ENCODE assay signal across 4 cellular contexts in the genomic region with DNA sequence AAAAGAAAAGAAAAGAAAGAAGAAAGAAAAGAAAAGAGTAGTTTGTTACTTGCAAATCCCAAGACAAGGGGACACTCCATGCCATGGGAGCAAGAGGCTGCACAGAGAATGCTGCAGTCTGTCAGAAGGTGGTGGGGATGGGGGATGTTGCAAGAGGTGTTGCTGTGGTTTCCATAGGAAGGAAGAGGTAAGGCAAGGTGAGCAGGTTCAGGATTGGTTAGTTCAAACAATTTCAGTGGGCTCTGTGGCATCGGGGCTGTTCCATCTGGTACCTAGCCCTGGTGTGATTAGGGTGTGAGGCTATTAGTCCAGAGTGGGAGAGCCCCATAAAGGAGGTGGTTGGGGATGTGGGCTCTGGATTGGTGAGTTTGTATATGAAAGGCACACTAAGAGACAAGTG.
"Had no signal": no experiment of that assay in that cellular context is flagged by ENCODE, and none has a peak within 500 bp of the region (broad histone marks: within the 10 kb centered on the region; RNA-seq: fewer than 3 reads in every experiment).

No MANE protein-coding gene starts in this region.

- ATAC-seq: GM23338 had no signal

- DNase-seq: H9, HCEC 1CT had no signal

- H3K4me3 ChIP-seq: GM23338 had no signal

- H3K9me3 Mint-ChIP-seq: GM23338, H9, IgD-negative memory B cell had no signal

- H3K27ac Mint-ChIP-seq: GM23338, H9 had no signal

- H3K4me1 Mint-ChIP-seq: GM23338, H9, IgD-negative memory B cell had no signal

- H3K4me3 Mint-ChIP-seq: GM23338, H9, IgD-negative memory B cell had no signal

- H3K36me3 Mint-ChIP-seq: IgD-negative memory B cell had no signal
